8 cellular contexts compared by ENCODE assay signal in genomic region chr7:56092789-56093531, GRCh38. TPM values are rescaled to one million over a fixed set of nuclear protein-coding genes. Genes with fewer than 3 reads are reported as not detected.
DNase-seq lines count a peak whose midpoint lies in the region; ATAC-seq and TF ChIP-seq lines count a peak whose summit lies in the region.

PHKG1 (minus strand) TSS chr7:56092952; CDS start chr7:56088941, 4,011 bp downstream.

- peaks cover 35% of the 10 kb centered on the region for H3K4me1 ChIP-seq in left ventricle myocardium inferior

- no peak for TF ChIP-seq EP300 in Ishikawa (IDR thresholded peaks at IDR 0.05; ENCODE audit: borderline replicate concordance)

- no peaks in the 10 kb centered on the region for H3K27me3 ChIP-seq in left ventricle myocardium inferior (ENCODE audit: low read depth)

- ATAC-seq in sciatic nerve = peak; percentile 94

- peak; percentile 78 for TF ChIP-seq RAD21 in Ishikawa (IDR thresholded peaks at IDR 0.05; ENCODE audit: low read depth)

- TF ChIP-seq CTCF in AG10803 (conservative IDR thresholded peaks at IDR 0.05; ENCODE audit: low read length) = peak; percentile 69
- TF ChIP-seq CTCF in left ventricle myocardium inferior (IDR thresholded peaks at IDR 0.05; ENCODE audit: borderline replicate concordance) = peak; percentile 83

- no peaks in the 10 kb centered on the region for H3K9me3 ChIP-seq in left ventricle myocardium inferior (replicated peaks)

- peak within 1 kb of the TSS; percentile 33 for H3K4me3 ChIP-seq in AG10803 (ENCODE audit: low read length)
- H3K4me3 ChIP-seq in left ventricle myocardium inferior = peak within 1 kb of the TSS; percentile 62

- intact Hi-C loops in left ventricle myocardium inferior (cut with micrococcal nuclease) = no loop called here
- intact Hi-C loops in sciatic nerve (cut with DNase I) = no loop called here

- DNase-seq in AG10803 (ENCODE audit: low read depth) = peak; percentile 91
- peak; percentile 67 for DNase-seq in amniotic epithelial cell (ENCODE audit: low read depth)
- DNase-seq in left ventricle myocardium inferior = peak; percentile 87
- peak; percentile 85 for DNase-seq in sciatic nerve (ENCODE audit: low spot score)
- no peak for DNase-seq in T-helper 2 cell
- DNase-seq in NCI-H187 treated with DMSO at 0.1 percent for 48 hours (lab: John Stamatoyannopoulos, UW) = no peak
- no peak for DNase-seq in stimulated activated CD8-positive, alpha-beta memory T cell treated with anti-CD3 and anti-CD28 coated beads, Interleukin-4, amount 100 ng/mL, for 48 hours

- H3K27ac ChIP-seq in left ventricle myocardium inferior (replicated peaks) = peak within 1 kb of the TSS; percentile 90

- peaks cover 11% of the 10 kb centered on the region for H3K36me3 ChIP-seq in left ventricle myocardium inferior

TF ChIP-seq in Ishikawa, 13 proteins besides CTCF, POLR2A, EP300 and RAD21:
- TF ChIP-seq TEAD4 (IDR thresholded peaks at IDR 0.05) (no peak), NFIC (IDR thresholded peaks at IDR 0.05) (peak; percentile 92), ZBTB7A (IDR thresholded peaks at IDR 0.05; ENCODE audit: low read depth) (no peak), CEBPB (IDR thresholded peaks at IDR 0.05) (no peak)

RNA-seq across cellular contexts. Expression of gene PHKG1, which starts in this region (rescaled TPM):
- total RNA-seq in left ventricle myocardium inferior = 21.4 TPM
- 2.7 TPM for total RNA-seq in sciatic nerve

Comparison
In these comparisons a context has a peak if more than half of its experiments do, and no peak if none do; other contexts are left out.
1. DNase-seq: peak in AG10803 (single experiment), amniotic epithelial cell (single experiment), left ventricle myocardium inferior (single experiment) and sciatic nerve (single experiment); none in T-helper 2 cell (0 of 5), NCI-H187 treated with DMSO at 0.1 percent for 48 hours (single experiment) and stimulated activated CD8-positive, alpha-beta memory T cell treated with anti-CD3 and anti-CD28 coated beads, Interleukin-4, amount 100 ng/mL, for 48 hours (single experiment).